ENCODE assay signal across 8 cellular contexts in the genomic region with DNA sequence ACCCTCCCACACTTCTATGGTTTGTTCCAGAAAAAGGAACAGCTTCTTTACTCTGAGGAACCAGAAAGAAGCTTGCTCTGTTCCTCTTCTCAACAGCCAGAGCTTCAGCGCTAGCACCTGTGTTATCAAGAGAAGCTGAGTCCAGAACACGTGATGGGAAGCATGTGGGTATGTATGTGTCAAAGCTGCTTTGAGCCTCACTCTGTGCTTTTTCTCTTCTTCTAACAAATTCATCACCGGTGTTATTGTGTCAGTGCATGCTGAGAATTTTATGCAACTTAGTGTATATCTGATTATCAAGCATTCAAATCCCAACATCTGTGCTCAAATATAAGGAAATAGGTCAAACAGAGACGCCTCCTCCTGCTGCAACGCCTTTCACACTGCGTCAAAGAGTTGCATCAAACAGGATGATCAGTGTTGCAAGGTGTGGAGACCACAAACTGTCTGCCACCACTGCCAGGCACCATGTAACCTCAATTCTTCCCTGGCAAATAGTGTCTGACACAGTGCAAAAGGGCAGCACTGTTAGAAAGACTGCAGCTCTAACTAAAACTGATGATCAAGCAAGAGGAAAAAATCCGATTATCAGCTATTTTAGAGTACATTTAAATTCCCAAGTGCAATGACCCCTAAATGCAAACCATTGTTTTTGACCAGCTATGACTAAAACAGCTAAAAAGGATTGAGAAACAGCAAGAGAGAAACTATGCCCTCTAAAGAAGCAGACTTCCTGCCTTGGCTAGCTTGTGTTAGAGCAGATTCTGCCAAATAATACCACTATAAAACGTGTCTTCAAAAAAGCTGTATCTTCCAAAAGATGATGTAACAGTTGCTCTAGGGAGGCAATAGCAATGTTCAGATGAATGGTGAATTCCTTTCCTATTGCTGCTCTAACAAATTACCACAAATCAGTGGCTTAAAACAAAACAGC.
DNase-seq lines count a peak whose midpoint lies in the region; ATAC-seq and TF ChIP-seq lines count a peak whose summit lies in the region.

No MANE protein-coding gene starts in this region.

- WGBS in gastroesophageal sphincter (ENCODE audit: low coverage in 1 of 2), 2 donors, result 43 to 55% methylated on average over 5 to 7 of the region's 8 CpGs

- no peaks in the 10 kb centered on the region for H3K36me3 ChIP-seq in gastroesophageal sphincter

- no peaks in the 10 kb centered on the region for H3K4me1 ChIP-seq in gastroesophageal sphincter

- TF ChIP-seq EP300 in gastroesophageal sphincter (IDR thresholded peaks at IDR 0.05), result no peak

- H3K27me3 ChIP-seq in gastroesophageal sphincter, result no peaks in the 10 kb centered on the region

- peaks cover 5% of the 10 kb centered on the region for H3K36me3 Mint-ChIP-seq in activated T-helper 1 cell treated with anti-CD3 and anti-CD28 coated beads, Interleukin-12 subunit alpha, Interleukin-12 subunit beta, Interleukin-2, Interleukin-4 antibody, amounts not matched to agents 30 ng/mL and 10 ng/mL and 1 ng/mL, durations not matched to agents 14 hours and 24 hours and 36 hours (ENCODE audit: low read depth)

- TF ChIP-seq CTCF in AG09319 (IDR thresholded peaks at IDR 0.05; ENCODE audit: low read depth, low read length) (no peak), gastroesophageal sphincter (IDR thresholded peaks at IDR 0.05) (no peak)

- no peaks in the 10 kb centered on the region for H3K9me3 ChIP-seq in gastroesophageal sphincter

- H3K27ac Mint-ChIP-seq in activated T-helper 1 cell treated with anti-CD3 and anti-CD28 coated beads, Interleukin-12 subunit alpha, Interleukin-12 subunit beta, Interleukin-2, Interleukin-4 antibody, amounts not matched to agents 30 ng/mL and 10 ng/mL and 1 ng/mL, durations not matched to agents 14 hours and 24 hours and 36 hours, result peak overlapping the region; percentile 95

- no peak for TF ChIP-seq POLR2A in gastroesophageal sphincter (IDR thresholded peaks at IDR 0.05)

- DNase-seq in AG09319 (ENCODE audit: extremely low read depth, low read depth), result peak; percentile 92
- peak; percentile 12 for DNase-seq in NK-92 (lab: John Stamatoyannopoulos, UW; ENCODE audit: unreplicated experiment)
- DNase-seq in activated T-helper 1 cell treated with anti-CD3 and anti-CD28 coated beads, Interleukin-12 subunit alpha, Interleukin-12 subunit beta, Interleukin-2, Interleukin-4 antibody, amounts not matched to agents 30 ng/mL and 10 ng/mL and 1 ng/mL, durations not matched to agents 14 hours and 24 hours and 36 hours (ENCODE audit: low spot score), result peak; percentile 48
- DNase-seq in stimulated activated CD4-positive, alpha-beta T cell treated with anti-CD3 and anti-CD28 coated beads, Interleukin-12 subunit alpha, Interleukin-12 subunit beta, amount 100 ng/mL, for 48 hours (ENCODE audit: low read depth in 2 of 3, low spot score in 1 of 3), result peak in 2 of 3 donors; percentile 29 to 41
- no peak for DNase-seq in mesenteric fat pad (ENCODE audit: low spot score)

- ATAC-seq in GM21526 (IDR thresholded peaks at IDR 0.05; ENCODE audit: low FRiP score, unreplicated experiment) (peak; percentile 79), gastroesophageal sphincter (peak; percentile 78), GM18870 (IDR thresholded peaks at IDR 0.05; ENCODE audit: unreplicated experiment) (no peak)

- peaks cover 17% of the 10 kb centered on the region for H3K9me3 Mint-ChIP-seq in activated T-helper 1 cell treated with anti-CD3 and anti-CD28 coated beads, Interleukin-12 subunit alpha, Interleukin-12 subunit beta, Interleukin-2, Interleukin-4 antibody, amounts not matched to agents 30 ng/mL and 10 ng/mL and 1 ng/mL, durations not matched to agents 14 hours and 24 hours and 36 hours

- no peak overlapping the region for H3K4me3 ChIP-seq in gastroesophageal sphincter

- intact Hi-C loops in activated T-helper 1 cell treated with anti-CD3 and anti-CD28 coated beads, Interleukin-12 subunit alpha, Interleukin-12 subunit beta, Interleukin-2, Interleukin-4 antibody, amounts not matched to agents 30 ng/mL and 10 ng/mL and 1 ng/mL, durations not matched to agents 14 hours and 24 hours and 36 hours (cut with micrococcal nuclease), result loop anchor here (1.0 to 2.0 kb wide), 3 partner anchors 9 to 59 kb away; no protein-coding TSS in a partner anchor

- no peaks in the 10 kb centered on the region for H3K27me3 Mint-ChIP-seq in activated T-helper 1 cell treated with anti-CD3 and anti-CD28 coated beads, Interleukin-12 subunit alpha, Interleukin-12 subunit beta, Interleukin-2, Interleukin-4 antibody, amounts not matched to agents 30 ng/mL and 10 ng/mL and 1 ng/mL, durations not matched to agents 14 hours and 24 hours and 36 hours (ENCODE audit: insufficient read depth)

- peak overlapping the region; percentile 66 for H3K4me3 Mint-ChIP-seq in activated T-helper 1 cell treated with anti-CD3 and anti-CD28 coated beads, Interleukin-12 subunit alpha, Interleukin-12 subunit beta, Interleukin-2, Interleukin-4 antibody, amounts not matched to agents 30 ng/mL and 10 ng/mL and 1 ng/mL, durations not matched to agents 14 hours and 24 hours and 36 hours

- peaks cover 46% of the 10 kb centered on the region for H3K4me1 Mint-ChIP-seq in activated T-helper 1 cell treated with anti-CD3 and anti-CD28 coated beads, Interleukin-12 subunit alpha, Interleukin-12 subunit beta, Interleukin-2, Interleukin-4 antibody, amounts not matched to agents 30 ng/mL and 10 ng/mL and 1 ng/mL, durations not matched to agents 14 hours and 24 hours and 36 hours (ENCODE audit: low read depth)

- H3K27ac ChIP-seq in gastroesophageal sphincter, result peak overlapping the region in 2 of 4 donors; percentile 26 to 42
